10 cellular contexts compared by ENCODE assay signal in genomic region chr20:50274570-50275430, GRCh38.
DNase-seq lines count a peak whose midpoint lies in the region; ATAC-seq and TF ChIP-seq lines count a peak whose summit lies in the region.
"Had no signal": no experiment of that assay in that cellular context is flagged by ENCODE, and none has a peak within 500 bp of the region (broad histone marks: within the 10 kb centered on the region; RNA-seq: fewer than 3 reads in every experiment).

No MANE protein-coding gene starts in this region.

- 73 to 100% methylated on average over 1 to 5 of the region's 21 CpGs for WGBS in gastroesophageal sphincter (ENCODE audit: low coverage in 1 of 2), 2 donors

- H3K4me1 ChIP-seq in gastroesophageal sphincter: peaks cover 0 to 29% (median 8%) of the 10 kb centered on the region in 3 donors
- peaks cover 3% of the 10 kb centered on the region for H3K4me1 ChIP-seq in effector memory CD4-positive, alpha-beta T cell (ENCODE audit: control insufficient read depth, insufficient read depth, low read length, poor library complexity, severe bottlenecking)

- in situ Hi-C loops in KBM-7 (cut with MboI; ENCODE audit: low pct_unique_long_range_greater_than_20kb, low sequenced_read_pairs): no loop called here

- peak; percentile 62 for ATAC-seq in gastroesophageal sphincter

- TF ChIP-seq EP300 in gastroesophageal sphincter (IDR thresholded peaks at IDR 0.05): no peak

- H3K27ac ChIP-seq in gastroesophageal sphincter: peak overlapping the region in 2 of 4 donors; percentile 31 to 65
- H3K27ac ChIP-seq in substantia nigra (ENCODE audit: low read depth, low read length, poor library complexity, severe bottlenecking): no peak overlapping the region
- H3K27ac ChIP-seq in effector memory CD4-positive, alpha-beta T cell (ENCODE audit: insufficient read depth, low read length, poor library complexity, severe bottlenecking): no peak overlapping the region

- DNase-seq in NOMO-1 treated with DMSO at 0.1 percent for 48 hours (lab: John Stamatoyannopoulos, UW; ENCODE audit: unreplicated experiment) (peak; percentile 60), midbrain (lab: John Stamatoyannopoulos, UW) (peak; percentile 61), substantia nigra (lab: John Stamatoyannopoulos, UW) (peak in 41 of 49 donors; percentile 18 to 85 (median 53)), KBM-7 (no peak), ureter (ENCODE audit: low spot score) (no peak), NCI-H524 (lab: John Stamatoyannopoulos, UW) (no peak)
- no peak for DNase-seq in effector memory CD4-positive, alpha-beta T cell
- DNase-seq: cerebellar nuclear complex, NCI-H187 treated with DMSO at 0.1 percent for 48 hours had no signal

- TF ChIP-seq POLR2A in gastroesophageal sphincter (IDR thresholded peaks at IDR 0.05): no peak

- no peaks in the 10 kb centered on the region for H3K36me3 ChIP-seq in gastroesophageal sphincter
- H3K36me3 ChIP-seq in effector memory CD4-positive, alpha-beta T cell (ENCODE audit: control insufficient read depth, insufficient read depth, low read length): no peaks in the 10 kb centered on the region

- no peaks in the 10 kb centered on the region for H3K9me3 ChIP-seq in gastroesophageal sphincter
- H3K9me3 ChIP-seq in effector memory CD4-positive, alpha-beta T cell (ENCODE audit: control insufficient read depth, low read length): no peaks in the 10 kb centered on the region

- H3K4me3 ChIP-seq in gastroesophageal sphincter: no peak overlapping the region
- H3K4me3 ChIP-seq in effector memory CD4-positive, alpha-beta T cell (ENCODE audit: insufficient read depth, low read depth, low read length, poor library complexity, severe bottlenecking): no peak overlapping the region

- no peaks in the 10 kb centered on the region for H3K27me3 ChIP-seq in gastroesophageal sphincter
- peaks cover 4% of the 10 kb centered on the region for H3K27me3 ChIP-seq in effector memory CD4-positive, alpha-beta T cell (replicated peaks; ENCODE audit: control insufficient read depth, insufficient read depth, low read length, poor library complexity, severe bottlenecking)

- TF ChIP-seq CTCF in gastroesophageal sphincter (IDR thresholded peaks at IDR 0.05): no peak

Comparison
In these comparisons a context has a peak if more than half of its experiments do, and no peak if none do; other contexts are left out.
1. DNase-seq: peak in NOMO-1 treated with DMSO at 0.1 percent for 48 hours (single experiment), midbrain (single experiment) and substantia nigra (41 of 49); none in KBM-7 (single experiment), ureter (single experiment), effector memory CD4-positive, alpha-beta T cell (0 of 3) and NCI-H524 (0 of 2).